In genomic region chr2:132437852-132438649, GRCh38 we compare ENCODE assay signal across 29 cellular contexts. TPM values are rescaled to one million over a fixed set of nuclear protein-coding genes. Genes with fewer than 3 reads are reported as not detected.
DNase-seq lines count a peak whose midpoint lies in the region; ATAC-seq, FAIRE-seq and TF ChIP-seq lines count a peak whose summit lies in the region.
"Had no signal": no experiment of that assay in that cellular context is flagged by ENCODE, and none has a peak within 500 bp of the region (broad histone marks: within the 10 kb centered on the region; RNA-seq: fewer than 3 reads in every experiment).

No MANE protein-coding gene starts in this region.

- 57% methylated on average over 5 of the region's 5 CpGs for WGBS in HepG2 (ENCODE audit: low lambda C conversion rate)

- in situ Hi-C loops in HepG2 (cut with HindIII; ENCODE audit: extremely low pct_ligation_motif_present, low pct_unique_long_range_greater_than_20kb), result no loop called here
- in situ Hi-C loops in ACHN (cut with HindIII; ENCODE audit: low pct_ligation_motif_present, low pct_unique_long_range_greater_than_20kb, low sequenced_read_pairs), result no loop called here

- H3K4me1 Mint-ChIP-seq in MCF 10A (ENCODE audit: insufficient read depth, unreplicated experiment), result peaks cover 33% of the 10 kb centered on the region
- H3K4me1 Mint-ChIP-seq in astrocyte (ENCODE audit: low read depth, unreplicated experiment), result peaks cover 54% of the 10 kb centered on the region
- no peaks in the 10 kb centered on the region for H3K4me1 Mint-ChIP-seq in stimulated activated naive CD8-positive, alpha-beta T cell treated with anti-CD3 and anti-CD28 coated beads, Interleukin-15, amount 100 ng/mL, for 72 hours
- H3K4me1 Mint-ChIP-seq: activated naive CD8-positive, alpha-beta T cell treated with anti-CD3 and anti-CD28 coated beads, Interleukin-2, amount 10 ng/mL, durations not matched to agents 7 days and 5 days; naive thymus-derived CD8-positive, alpha-beta T cell had no signal

- no peak overlapping the region for H3K27ac ChIP-seq in breast epithelium
- H3K27ac ChIP-seq in astrocyte (ENCODE audit: low read depth, low read length), result peak overlapping the region; percentile 58
- H3K27ac ChIP-seq in HepG2 (ENCODE audit: extremely low read length, insufficient read depth, low read length), result no peak overlapping the region
- H3K27ac ChIP-seq: HL-60, parathyroid adenoma, right lobe of liver had no signal

- intact Hi-C loops in MCF 10A (cut with micrococcal nuclease), result loop anchor here (1.0 to 5.0 kb wide), 2 partner anchors 22 to 734 kb away; partner anchors contain the start of gene GPR39
- intact Hi-C loops in breast epithelium (cut with DNase I; ENCODE audit: low total_unique reads), result no loop called here
- intact Hi-C loops in HepG2 (cut with micrococcal nuclease; ENCODE audit: unreplicated experiment), result no loop called here

- no peak overlapping the region for H3K9ac ChIP-seq in astrocyte (ENCODE audit: low read length)
- H3K9ac ChIP-seq in HepG2 (ENCODE audit: insufficient read depth, low read depth, low read length), result no peak overlapping the region
- H3K9ac ChIP-seq: parathyroid adenoma had no signal

- H3K4me3 ChIP-seq in breast epithelium, result no peak overlapping the region
- no peak overlapping the region for H3K4me3 ChIP-seq in astrocyte (ENCODE audit: insufficient read depth, low read depth, low read length)
- no peak overlapping the region for H3K4me3 ChIP-seq in HepG2 (replicated peaks in 1 of 3; ENCODE audit: insufficient read depth in 1 of 3, low read depth in 2 of 3, low read length in 3 of 3)
- H3K4me3 ChIP-seq: HAP-1, right lobe of liver, thyroid gland had no signal

- H3K4me3 Mint-ChIP-seq in MCF 10A (ENCODE audit: unreplicated experiment), result peak overlapping the region; percentile 55
- no peak overlapping the region for H3K4me3 Mint-ChIP-seq in astrocyte (ENCODE audit: unreplicated experiment)
- H3K4me3 Mint-ChIP-seq in stimulated activated naive CD8-positive, alpha-beta T cell treated with anti-CD3 and anti-CD28 coated beads, Interleukin-15, amount 100 ng/mL, for 72 hours, result no peak overlapping the region
- H3K4me3 Mint-ChIP-seq: activated CD8-positive, alpha-beta T cell treated with anti-CD3 and anti-CD28 coated beads for 36 hours; activated naive CD8-positive, alpha-beta T cell treated with anti-CD3 and anti-CD28 coated beads, Interleukin-2, amount 10 ng/mL, durations not matched to agents 7 days and 5 days; naive thymus-derived CD8-positive, alpha-beta T cell had no signal

- H3K27me3 Mint-ChIP-seq in MCF 10A (ENCODE audit: insufficient read depth, unreplicated experiment) (no peaks in the 10 kb centered on the region), astrocyte (ENCODE audit: low read depth, unreplicated experiment) (no peaks in the 10 kb centered on the region)
- no peaks in the 10 kb centered on the region for H3K27me3 Mint-ChIP-seq in stimulated activated naive CD8-positive, alpha-beta T cell treated with anti-CD3 and anti-CD28 coated beads, Interleukin-15, amount 100 ng/mL, for 72 hours
- H3K27me3 Mint-ChIP-seq: activated CD8-positive, alpha-beta T cell treated with anti-CD3 and anti-CD28 coated beads for 36 hours; activated naive CD8-positive, alpha-beta T cell treated with anti-CD3 and anti-CD28 coated beads, Interleukin-2, amount 10 ng/mL, durations not matched to agents 7 days and 5 days had no signal

- H3K79me2 ChIP-seq in astrocyte (ENCODE audit: insufficient read depth, low read length) (peaks cover 8% of the 10 kb centered on the region), HepG2 (ENCODE audit: insufficient read depth, low read length) (no peaks in the 10 kb centered on the region)
- H3K79me2 ChIP-seq: parathyroid adenoma had no signal

- TF ChIP-seq CTCF in MCF 10A (IDR thresholded peaks at IDR 0.05; ENCODE audit: unreplicated experiment) (no peak), breast epithelium (IDR thresholded peaks at IDR 0.05) (no peak), astrocyte (IDR thresholded peaks at IDR 0.05; ENCODE audit: insufficient read depth, low read depth, low read length) (no peak), HepG2 (CRISPR knock-in tag; IDR thresholded peaks at IDR 0.05) (no peak)

- H2AFZ ChIP-seq in astrocyte (ENCODE audit: low read depth, low read length) (no peak overlapping the region), HepG2 (ENCODE audit: low read length) (no peak overlapping the region)
- H2AFZ ChIP-seq: parathyroid adenoma had no signal

- TF ChIP-seq EP300 in HepG2 (IDR thresholded peaks at IDR 0.05; ENCODE audit: low read depth in 2 of 2, low read length in 2 of 2) (no peak), HepG2 (CRISPR knock-in tag; IDR thresholded peaks at IDR 0.05; ENCODE audit: borderline replicate concordance) (no peak)

- H4K20me1 ChIP-seq in astrocyte (ENCODE audit: insufficient read depth, low read length) (no peaks in the 10 kb centered on the region), HepG2 (ENCODE audit: insufficient read depth, low read length) (no peaks in the 10 kb centered on the region)

- no peak for TF ChIP-seq POLR2A in breast epithelium (IDR thresholded peaks at IDR 0.05)
- TF ChIP-seq POLR2A in HepG2 (IDR thresholded peaks at IDR 0.05; ENCODE audit: insufficient read depth in 1 of 2, low read depth in 2 of 2, low read length in 2 of 2), result no peak

- CTCF ChIA-PET in MCF 10A (lab: Yijun Ruan, JAX), result interaction anchor here (0.7 to 3.3 kb wide), 7 partner anchors 11 to 1406 kb away, joined by 3 to 29 read pairs (median 4); partner anchors contain the start of gene GPR39
- CTCF ChIA-PET in HepG2 (lab: Yijun Ruan, JAX; ENCODE audit: low intra/inter-chr PET ratio, low total read pairs), result no interaction called here

- H3K9me3 Mint-ChIP-seq in MCF 10A (ENCODE audit: unreplicated experiment) (no peaks in the 10 kb centered on the region), astrocyte (ENCODE audit: unreplicated experiment) (no peaks in the 10 kb centered on the region)
- peaks cover 0 to 10% of the 10 kb centered on the region in 2 donors for H3K9me3 Mint-ChIP-seq in stimulated activated naive CD8-positive, alpha-beta T cell treated with anti-CD3 and anti-CD28 coated beads, Interleukin-15, amount 100 ng/mL, for 72 hours
- H3K9me3 Mint-ChIP-seq: activated CD8-positive, alpha-beta T cell treated with anti-CD3 and anti-CD28 coated beads for 36 hours; activated naive CD8-positive, alpha-beta T cell treated with anti-CD3 and anti-CD28 coated beads, Interleukin-2, amount 10 ng/mL, durations not matched to agents 7 days and 5 days had no signal

- peak overlapping the region; percentile 95 for H3K27ac Mint-ChIP-seq in MCF 10A (ENCODE audit: low read depth, unreplicated experiment)
- H3K27ac Mint-ChIP-seq in astrocyte (ENCODE audit: unreplicated experiment), result peak overlapping the region; percentile 84
- H3K27ac Mint-ChIP-seq in stimulated activated naive CD8-positive, alpha-beta T cell treated with anti-CD3 and anti-CD28 coated beads, Interleukin-15, amount 100 ng/mL, for 72 hours, result peak overlapping the region in 1 of 2 donors; percentile 50
- H3K27ac Mint-ChIP-seq: activated CD8-positive, alpha-beta T cell treated with anti-CD3 and anti-CD28 coated beads for 36 hours; activated naive CD8-positive, alpha-beta T cell treated with anti-CD3 and anti-CD28 coated beads, Interleukin-2, amount 10 ng/mL, durations not matched to agents 7 days and 5 days; naive thymus-derived CD8-positive, alpha-beta T cell had no signal

- BruUV-seq in MCF 10A (replicated peaks; lab: Mats Ljungman, UMichigan) (no TSS peak), HepG2 (replicated peaks; lab: Mats Ljungman, UMichigan) (no TSS peak)

- H3K36me3 ChIP-seq in breast epithelium (no peaks in the 10 kb centered on the region), astrocyte (ENCODE audit: insufficient read depth, low read length) (no peaks in the 10 kb centered on the region), HepG2 (replicated peaks in 1 of 2; ENCODE audit: control insufficient read depth in 1 of 2, insufficient read depth in 2 of 2, low read length in 2 of 2) (no peaks in the 10 kb centered on the region)
- H3K36me3 ChIP-seq: BE2C, HAP-1, right lobe of liver, thyroid gland had no signal

- no peak for ATAC-seq in HepG2
- no peak for ATAC-seq in stimulated activated naive CD8-positive, alpha-beta T cell treated with anti-CD3 and anti-CD28 coated beads, Interleukin-15, amount 100 ng/mL, for 72 hours
- ATAC-seq in GM21390 (IDR thresholded peaks at IDR 0.05; ENCODE audit: unreplicated experiment), result no peak
- ATAC-seq: left ventricle myocardium superior; naive thymus-derived CD8-positive, alpha-beta T cell had no signal

- TF ChIP-seq RAD21 in HepG2 (CRISPR knock-in tag; IDR thresholded peaks at IDR 0.05), result no peak

- H3K36me3 Mint-ChIP-seq in MCF 10A (ENCODE audit: insufficient read depth, unreplicated experiment), result no peaks in the 10 kb centered on the region
- H3K36me3 Mint-ChIP-seq in astrocyte (ENCODE audit: low read depth, unreplicated experiment), result no peaks in the 10 kb centered on the region
- H3K36me3 Mint-ChIP-seq: activated naive CD8-positive, alpha-beta T cell treated with anti-CD3 and anti-CD28 coated beads, Interleukin-2, amount 10 ng/mL, durations not matched to agents 7 days and 5 days; naive thymus-derived CD8-positive, alpha-beta T cell had no signal

- no peak for FAIRE-seq in astrocyte (lab: Jason Lieb, UNC)
- FAIRE-seq in HepG2 (lab: Jason Lieb, UNC), result no peak
- FAIRE-seq: GM12891 had no signal

- H3K27me3 ChIP-seq in breast epithelium (no peaks in the 10 kb centered on the region), astrocyte (ENCODE audit: insufficient read depth, low read length) (no peaks in the 10 kb centered on the region), HepG2 (ENCODE audit: control insufficient read depth in 1 of 2, insufficient read depth in 2 of 2, low read length in 2 of 2) (no peaks in the 10 kb centered on the region)
- H3K27me3 ChIP-seq: BE2C, right lobe of liver, thyroid gland had no signal

- peak overlapping the region; percentile 29 for H3K4me2 ChIP-seq in astrocyte (ENCODE audit: low read length)
- H3K4me2 ChIP-seq in HepG2 (ENCODE audit: low read depth, low read length), result no peak overlapping the region

- DNase-seq in MCF 10A (ENCODE audit: unreplicated experiment) (no peak), breast epithelium (ENCODE audit: low spot score in 2 of 2) (no peak), astrocyte (ENCODE audit: low read depth) (no peak), HepG2 (ENCODE audit: low spot score) (no peak), DMS114 treated with DMSO at 0.1 percent for 48 hours (lab: John Stamatoyannopoulos, UW; ENCODE audit: unreplicated experiment) (no peak), ACHN (no peak)
- DNase-seq in stimulated activated naive CD8-positive, alpha-beta T cell treated with anti-CD3 and anti-CD28 coated beads, Interleukin-15, amount 100 ng/mL, for 72 hours, result no peak
- DNase-seq: activated CD4-positive, CD25-positive, alpha-beta regulatory T cell treated with anti-CD3 and anti-CD28 coated beads, Interleukin-2, amount 50 U/mL, for 72 hours; activated effector memory CD4-positive, alpha-beta T cell treated with Interleukin-2 at 50 U/mL for 16 hours; activated naive CD8-positive, alpha-beta T cell treated with anti-CD3 and anti-CD28 coated beads, Interleukin-2, amount 10 ng/mL, durations not matched to agents 7 days and 5 days; activated T-cell treated with anti-CD3 and anti-CD28 coated beads for 4 hours; BE2C; DND-41; effector CD4-positive, alpha-beta T cell; erythroblast; left ventricle myocardium superior; midbrain; naive thymus-derived CD8-positive, alpha-beta T cell; NCI-H2029 treated with DMSO at 0.1 percent for 48 hours; right lobe of liver; Right ventricle myocardium superior; stimulated activated naive CD4-positive, alpha-beta T cell treated with Interleukin-2 at 50 U/mL for 16 hours; thyroid gland had no signal

- H3K9me3 ChIP-seq in breast epithelium (no peaks in the 10 kb centered on the region), astrocyte (ENCODE audit: insufficient read depth, low read depth, low read length) (no peaks in the 10 kb centered on the region), HepG2 (ENCODE audit: low read length) (no peaks in the 10 kb centered on the region)
- H3K9me3 ChIP-seq: BE2C, HAP-1, right lobe of liver, thyroid gland had no signal

- H3K4me1 ChIP-seq in breast epithelium (no peaks in the 10 kb centered on the region), astrocyte (ENCODE audit: insufficient read depth, low read length) (peaks cover 32% of the 10 kb centered on the region), HepG2 (ENCODE audit: insufficient read depth, low read length) (peaks cover 44% of the 10 kb centered on the region)
- H3K4me1 ChIP-seq: BE2C, HAP-1, parathyroid adenoma, right lobe of liver had no signal

- POLR2A ChIA-PET in MCF 10A (lab: Yijun Ruan, JAX), result interaction anchor here (0.6 to 2.1 kb wide), 8 partner anchors 8 to 1342 kb away, joined by 3 to 10 read pairs (median 4); no protein-coding TSS in a partner anchor
- POLR2A ChIA-PET in HepG2 (lab: Yijun Ruan, JAX), result interaction anchor here (2.2 kb wide), 1 partner anchor 14 kb away, joined by 6 read pairs; no protein-coding TSS in a partner anchor

RNA-seq across cellular contexts. Expression of gene GPR39, which starts 21.4 kb away (rescaled TPM):
- total RNA-seq in MCF 10A (2022) (7.2 and 7.7 TPM in 2 replicates), breast epithelium (10 to 100 TPM in 1 of 3 donors, 1 to 10 TPM in 1, under 1 TPM in 1; 0.16 to 10.4 (median 8.2) TPM), astrocyte (4.0 and 4.4 TPM in 2 replicates), HepG2 (2016; rRNA removed; fragmentation: Illumina TruSeq; extraction: Trizol) (0.51 and 0.62 TPM in 2 replicates)
- total RNA-seq in HepG2 (2016; cell fraction: cytosol; rRNA removed; fragmentation: Illumina TruSeq; extraction: Trizol; ENCODE audit: low read depth), result 0.18 TPM in 1 of 2 replicates, not detected in the other
- total RNA-seq in HepG2 (2016; cell fraction: insoluble cytoplasmic fraction; rRNA removed; fragmentation: Illumina TruSeq; extraction: Trizol), result 0.21 and 0.84 TPM in 2 replicates
- 0.24 and 0.28 TPM in 2 replicates for total RNA-seq in HepG2 (2016; cell fraction: membrane; rRNA removed; fragmentation: Illumina TruSeq; extraction: Trizol)
- total RNA-seq in HepG2 (2016; cell fraction: nucleus; rRNA removed; fragmentation: Illumina TruSeq; extraction: Trizol), result 1.7 and 2.3 TPM in 2 replicates
- 0.16 and 0.55 TPM in 2 replicates for polyA plus RNA-seq in HepG2 (2011; rRNA removed)
- polyA plus RNA-seq in HepG2 (2011; cell fraction: cytosol; rRNA removed), result 0.19 and 0.34 TPM in 2 replicates
- polyA plus RNA-seq in HepG2 (2011; cell fraction: nucleus; rRNA removed), result 0.23 and 0.42 TPM in 2 replicates
- 0.36 and 0.47 TPM in 2 replicates for polyA plus RNA-seq in HepG2 (2012)
- polyA plus RNA-seq in HepG2 (2016; cell fraction: cytosol; fragmentation: Illumina TruSeq; extraction: Trizol; ENCODE audit: low read depth), result 0.28 TPM in 1 of 2 replicates, not detected in the other
- 0.17 and 0.29 TPM in 2 replicates for polyA plus RNA-seq in HepG2 (2016; cell fraction: insoluble cytoplasmic fraction; fragmentation: Illumina TruSeq; extraction: Trizol; ENCODE audit: low read depth)
- 0.08 and 0.23 TPM in 2 replicates for polyA plus RNA-seq in HepG2 (2016; cell fraction: membrane; fragmentation: Illumina TruSeq; extraction: Trizol; ENCODE audit: low read depth)
- polyA plus RNA-seq in HepG2 (2016; cell fraction: nucleus; fragmentation: Illumina TruSeq; extraction: Trizol; ENCODE audit: insufficient read depth, low read depth), result 0.42 and 0.97 TPM in 2 replicates
- polyA minus RNA-seq in HepG2 (2011; rRNA and poly(A)+ RNA removed; ENCODE audit: low replicate concordance), result 5.2 and 30.2 TPM in 2 replicates
- polyA minus RNA-seq in HepG2 (2011; cell fraction: cytosol; rRNA and poly(A)+ RNA removed), result 0.44 TPM in 1 of 2 replicates, not detected in the other
- polyA minus RNA-seq in HepG2 (2011; cell fraction: nucleus; rRNA and poly(A)+ RNA removed), result 2.4 and 3.7 TPM in 2 replicates
- total RNA-seq: activated CD8-positive, alpha-beta T cell treated with anti-CD3 and anti-CD28 coated beads for 36 hours; activated naive CD8-positive, alpha-beta T cell treated with anti-CD3 and anti-CD28 coated beads, Interleukin-2, amount 10 ng/mL, durations not matched to agents 7 days and 5 days; left ventricle myocardium superior; naive thymus-derived CD8-positive, alpha-beta T cell; Right ventricle myocardium superior had no signal
- polyA plus RNA-seq: naive thymus-derived CD8-positive, alpha-beta T cell had no signal
